ENCODE assay signal across 10 cellular contexts in the genomic region with DNA sequence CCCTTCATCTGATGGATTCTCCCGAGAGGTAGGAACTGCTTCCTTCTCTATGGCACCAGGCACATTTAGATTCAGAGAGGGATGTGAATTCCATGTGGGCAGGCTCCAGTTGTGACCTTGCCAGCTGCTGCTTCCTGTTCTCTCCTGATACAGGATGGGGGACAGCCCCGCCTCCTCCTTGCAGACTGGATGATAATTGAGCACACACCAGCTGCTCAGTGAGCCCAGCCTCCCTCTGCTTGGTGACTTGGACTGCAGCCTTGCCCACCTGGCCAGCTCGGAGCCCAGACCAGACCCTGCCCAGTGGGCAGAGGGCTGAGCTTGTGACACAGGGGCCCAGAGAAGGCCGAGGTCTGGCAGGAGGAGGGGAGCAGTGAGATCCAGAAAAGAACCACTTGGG.
DNase-seq lines count a peak whose midpoint lies in the region; ATAC-seq, FAIRE-seq and TF ChIP-seq lines count a peak whose summit lies in the region.
"Had no signal": no experiment of that assay in that cellular context is flagged by ENCODE, and none has a peak within 500 bp of the region (broad histone marks: within the 10 kb centered on the region; RNA-seq: fewer than 3 reads in every experiment).

No MANE protein-coding gene starts in this region.

- H3K27me3 ChIP-seq in K562 (ENCODE audit: control insufficient read depth in 2 of 2, insufficient read depth in 2 of 2, low read length in 2 of 2) (peaks cover 0 to 21% of the 10 kb centered on the region in 2 experiments; a peak in 3 of 5 replicates), pancreas (no peaks in the 10 kb centered on the region), gastrocnemius medialis (no peaks in the 10 kb centered on the region)
- H3K27me3 ChIP-seq: breast epithelium had no signal

- CTCF ChIA-PET in K562 (lab: Yijun Ruan, JAX; ENCODE audit: low intra/inter-chr PET ratio), result no interaction called here

- H3K4me3 Mint-ChIP-seq in activated T-cell treated with anti-CD3 and anti-CD28 coated beads, Interleukin-2, amount 50 U/mL, for 72 hours, result no peak overlapping the region

- intact Hi-C loops in K562 (cut with micrococcal nuclease), result no loop called here
- intact Hi-C loops in pancreas (cut with DNase I), result no loop called here
- intact Hi-C loops in gastrocnemius medialis (cut with DNase I; ENCODE audit: low total_unique reads), result no loop called here

- H3K27ac Mint-ChIP-seq in activated T-cell treated with anti-CD3 and anti-CD28 coated beads, Interleukin-2, amount 50 U/mL, for 72 hours, result no peak overlapping the region

- H3K9me3 Mint-ChIP-seq in activated T-cell treated with anti-CD3 and anti-CD28 coated beads, Interleukin-2, amount 50 U/mL, for 72 hours, result no peaks in the 10 kb centered on the region

- H3K27me3 Mint-ChIP-seq in activated T-cell treated with anti-CD3 and anti-CD28 coated beads, Interleukin-2, amount 50 U/mL, for 72 hours (ENCODE audit: low read depth), result no peaks in the 10 kb centered on the region

- 5% methylated on average over 3 of the region's 4 CpGs for WGBS in K562 (ENCODE audit: insufficient coverage, low coverage, missing lambda C conversion rate)
- WGBS in pancreas, 2 donors, result 64 to 74% methylated on average over 4 of the region's 4 CpGs

- no peak overlapping the region for H2AFZ ChIP-seq in K562 (ENCODE audit: low read depth, low read length)

- in situ Hi-C loops in K562 (cut with MboI), result no loop called here
- in situ Hi-C loops in gastrocnemius medialis (cut with MboI; ENCODE audit: low sequenced_read_pairs in 4 of 4), result no loop called here

- H3K36me3 ChIP-seq in K562 (ENCODE audit: control insufficient read depth, insufficient read depth, low read length) (no peaks in the 10 kb centered on the region), pancreas (no peaks in the 10 kb centered on the region), gastrocnemius medialis (no peaks in the 10 kb centered on the region)
- H3K36me3 ChIP-seq: breast epithelium had no signal

- H3K36me3 Mint-ChIP-seq in activated T-cell treated with anti-CD3 and anti-CD28 coated beads, Interleukin-2, amount 50 U/mL, for 72 hours (ENCODE audit: insufficient read depth in 2 of 2), result no peaks in the 10 kb centered on the region

- H3K4me3 ChIP-seq in K562, result no peak overlapping the region
- no peak overlapping the region for H3K4me3 ChIP-seq in pancreas
- H3K4me3 ChIP-seq in gastrocnemius medialis, result no peak overlapping the region
- H3K4me3 ChIP-seq: breast epithelium had no signal

- H4K20me1 ChIP-seq in K562 (replicated peaks; ENCODE audit: control insufficient read depth, insufficient read depth, low read length), result no peaks in the 10 kb centered on the region

- POLR2A ChIA-PET in K562 (lab: Yijun Ruan, JAX), result interaction anchor here (0.6 kb wide), 1 partner anchor 24 kb away, joined by 4 read pairs; no protein-coding TSS in a partner anchor

- no peak for TF ChIP-seq RAD21 in K562 (CRISPR knock-in tag; conservative IDR thresholded peaks at IDR 0.05 in 1 of 2, IDR thresholded peaks at IDR 0.05 in 1 of 2)

- H3K27ac ChIP-seq in K562 (ENCODE audit: extremely low read depth, low read depth, low read length), result no peak overlapping the region
- H3K27ac ChIP-seq in pancreas, result no peak overlapping the region
- H3K27ac ChIP-seq in gastrocnemius medialis, result no peak overlapping the region
- H3K27ac ChIP-seq: breast epithelium had no signal

- H3K9me3 ChIP-seq in K562 (replicated peaks; ENCODE audit: control insufficient read depth, insufficient read depth, low read depth, low read length) (no peaks in the 10 kb centered on the region), pancreas (no peaks in the 10 kb centered on the region), gastrocnemius medialis (no peaks in the 10 kb centered on the region)
- H3K9me3 ChIP-seq: breast epithelium had no signal

- no peaks in the 10 kb centered on the region for H3K79me2 ChIP-seq in K562 (ENCODE audit: control insufficient read depth, insufficient read depth, low read length)

- no peak overlapping the region for H3K4me2 ChIP-seq in K562 (ENCODE audit: insufficient read depth, low read length)

- no peak for TF ChIP-seq EP300 in K562 (IDR thresholded peaks at IDR 0.05; ENCODE audit: low read length)

- H3K4me1 Mint-ChIP-seq in activated T-cell treated with anti-CD3 and anti-CD28 coated beads, Interleukin-2, amount 50 U/mL, for 72 hours (ENCODE audit: low read depth), result peaks cover 12% of the 10 kb centered on the region

- H3K4me1 ChIP-seq in K562 (replicated peaks in 1 of 2; ENCODE audit: control insufficient read depth in 2 of 2, insufficient read depth in 2 of 2, low read length in 2 of 2) (peaks cover 0 to 4% of the 10 kb centered on the region in 2 experiments; a peak in 1 of 5 replicates), pancreas (no peaks in the 10 kb centered on the region), gastrocnemius medialis (peaks cover 0 to 4% of the 10 kb centered on the region in 2 donors)

- BruUV-seq in K562 (replicated peaks; lab: Mats Ljungman, UMichigan), result no TSS peak

- H3K9me1 ChIP-seq in K562 (ENCODE audit: control insufficient read depth, insufficient read depth, low read length), result no peaks in the 10 kb centered on the region

- H3K9ac ChIP-seq in K562 (ENCODE audit: insufficient read depth in 1 of 2, low read depth in 2 of 2, low read length in 2 of 2), result no peak overlapping the region

- FAIRE-seq in K562 (lab: Jason Lieb, UNC), result no peak
- FAIRE-seq in pancreas (lab: Jason Lieb, UNC), result no peak
- no peak for FAIRE-seq in HTR-8/SVneo (lab: Jason Lieb, UNC)

- TF ChIP-seq POLR2A in K562 (conservative IDR thresholded peaks at IDR 0.05) (no peak), gastrocnemius medialis (IDR thresholded peaks at IDR 0.05) (no peak)

- TF ChIP-seq CTCF in K562 (IDR thresholded peaks at IDR 0.05 in 2 of 3, conservative IDR thresholded peaks at IDR 0.05 in 1 of 3; ENCODE audit: insufficient read depth in 2 of 3, low read depth in 1 of 3, low read length in 3 of 3) (no peak), pancreas (IDR thresholded peaks at IDR 0.05) (no peak), gastrocnemius medialis (IDR thresholded peaks at IDR 0.05 in 4 of 5, conservative IDR thresholded peaks at IDR 0.05 in 1 of 5) (no peak)

- DNase-seq in H4 (ENCODE audit: low spot score) (peak; percentile 42), NCI-H2196 (lab: John Stamatoyannopoulos, UW; ENCODE audit: unreplicated experiment) (peak; percentile 61), K562 (ENCODE audit: extremely low read depth in 1 of 4, low spot score in 3 of 4) (no peak), pancreas (peak in 1 of 6 donors; percentile 40), HTR-8/SVneo (ENCODE audit: insufficient read length, low spot score) (no peak), gastrocnemius medialis (no peak)
- no peak for DNase-seq in activated T-cell treated with anti-CD3 and anti-CD28 coated beads, Interleukin-2, amount 50 U/mL, for 72 hours
- DNase-seq: SIG-M5 had no signal

- ATAC-seq in K562 (no peak), pancreas (peak in 3 of 4 donors; percentile 33 to 79 (median 77)), gastrocnemius medialis (no peak), HG02798 (IDR thresholded peaks at IDR 0.05; ENCODE audit: poor library complexity, unreplicated experiment) (no peak)
- ATAC-seq in activated T-cell treated with anti-CD3 and anti-CD28 coated beads, Interleukin-2, amount 50 U/mL, for 72 hours (replicated peaks in 1 of 2), result no peak

TF ChIP-seq in K562, 482 proteins besides CTCF, POLR2A, EP300 and RAD21:
- no peak for TF ChIP-seq TGIF2 (CRISPR knock-in tag; IDR thresholded peaks at IDR 0.05)
- TF ChIP-seq, protein P1, sequence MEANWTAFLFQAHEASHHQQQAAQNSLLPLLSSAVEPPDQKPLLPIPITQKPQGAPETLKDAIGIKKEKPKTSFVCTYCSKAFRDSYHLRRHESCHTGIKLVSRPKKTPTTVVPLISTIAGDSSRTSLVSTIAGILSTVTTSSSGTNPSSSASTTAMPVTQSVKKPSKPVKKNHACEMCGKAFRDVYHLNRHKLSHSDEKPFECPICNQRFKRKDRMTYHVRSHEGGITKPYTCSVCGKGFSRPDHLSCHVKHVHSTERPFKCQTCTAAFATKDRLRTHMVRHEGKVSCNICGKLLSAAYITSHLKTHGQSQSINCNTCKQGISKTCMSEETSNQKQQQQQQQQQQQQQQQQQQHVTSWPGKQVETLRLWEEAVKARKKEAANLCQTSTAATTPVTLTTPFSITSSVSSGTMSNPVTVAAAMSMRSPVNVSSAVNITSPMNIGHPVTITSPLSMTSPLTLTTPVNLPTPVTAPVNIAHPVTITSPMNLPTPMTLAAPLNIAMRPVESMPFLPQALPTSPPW (CRISPR knock-in tag; IDR thresholded peaks at IDR 0.05), result peak; percentile 48

Comparison
In these comparisons a context has a peak if more than half of its experiments do, and no peak if none do; other contexts are left out.
1. DNase-seq: peak in H4 (single experiment) and NCI-H2196 (single experiment); none in K562 (0 of 4), activated T-cell treated with anti-CD3 and anti-CD28 coated beads, Interleukin-2, amount 50 U/mL, for 72 hours (0 of 2), HTR-8/SVneo (single experiment) and gastrocnemius medialis (0 of 2).
2. ATAC-seq: peak in pancreas (3 of 4); none in K562 (single experiment), activated T-cell treated with anti-CD3 and anti-CD28 coated beads, Interleukin-2, amount 50 U/mL, for 72 hours (0 of 2), gastrocnemius medialis (0 of 2) and HG02798 (single experiment).